In the genomic region with DNA sequence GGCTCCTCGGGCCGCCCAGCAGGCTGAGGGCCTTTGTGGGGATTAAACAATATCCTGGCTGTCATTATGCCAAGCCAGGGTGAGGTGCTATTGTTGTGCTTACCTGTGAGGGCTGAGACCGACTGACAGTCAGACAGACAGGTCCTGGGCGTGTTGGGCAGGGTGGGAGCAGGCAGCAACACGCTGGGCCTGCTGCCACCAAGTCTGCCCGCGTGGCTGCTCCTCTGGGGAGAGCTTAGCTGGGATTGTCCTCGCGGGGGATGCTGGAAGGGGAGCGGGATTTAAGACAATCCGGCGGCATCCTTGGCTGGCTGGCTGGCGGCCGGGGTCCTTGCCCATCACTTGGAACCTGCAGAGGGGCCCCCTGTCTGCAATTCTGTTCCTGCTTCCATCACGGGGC, we compare ENCODE assay signal across 26 cellular contexts.
"Had no signal": no experiment of that assay in that cellular context is flagged by ENCODE, and none has a peak within 500 bp of the region (broad histone marks: within the 10 kb centered on the region; RNA-seq: fewer than 3 reads in every experiment).

No MANE protein-coding gene starts in this region.

- ATAC-seq: activated CD8-positive, alpha-beta memory T cell treated with anti-CD3 and anti-CD28 coated beads, Interleukin-2, amount 10 ng/mL, durations not matched to agents 7 days and 5 days; body of pancreas; gastroesophageal sphincter; left colon; right cardiac atrium had no signal

- H2AFZ ChIP-seq: parathyroid adenoma had no signal

- H3K4me1 ChIP-seq: body of pancreas, parathyroid adenoma had no signal

- H3K79me2 ChIP-seq: parathyroid adenoma had no signal

- H3K36me3 ChIP-seq: gastroesophageal sphincter, suprapubic skin, transverse colon, vagina had no signal

- H3K9me3 ChIP-seq: body of pancreas, esophagus muscularis mucosa, gastroesophageal sphincter, stomach, suprapubic skin, transverse colon, vagina had no signal

- H3K4me3 Mint-ChIP-seq: activated CD4-positive, alpha-beta memory T cell treated with anti-CD3 and anti-CD28 coated beads for 36 hours; activated CD8-positive, alpha-beta memory T cell treated with anti-CD3 and anti-CD28 coated beads, Interleukin-2, amount 10 ng/mL, durations not matched to agents 7 days and 5 days; dendritic cell treated with granulocyte-macrophage colony-stimulating factor and Interleukin-4, amounts not matched to agents 40 ng/mL and 50 ng/mL, for 4 days; nephron had no signal

- H3K27me3 ChIP-seq: body of pancreas, esophagus muscularis mucosa, stomach, suprapubic skin, transverse colon, vagina had no signal

- H3K27me3 Mint-ChIP-seq: activated CD4-positive, alpha-beta memory T cell treated with anti-CD3 and anti-CD28 coated beads for 36 hours; activated CD8-positive, alpha-beta memory T cell treated with anti-CD3 and anti-CD28 coated beads, Interleukin-2, amount 10 ng/mL, durations not matched to agents 7 days and 5 days had no signal

- H3K27ac ChIP-seq: body of pancreas, parathyroid adenoma, stomach, suprapubic skin, transverse colon, vagina had no signal

- H3K4me3 ChIP-seq: body of pancreas, esophagus muscularis mucosa, gastroesophageal sphincter, stomach, suprapubic skin, transverse colon, vagina had no signal

- DNase-seq: activated CD4-positive, alpha-beta memory T cell treated with anti-CD3 and anti-CD28 coated beads for 36 hours; activated CD4-positive, alpha-beta T cell treated with anti-CD3 and anti-CD28 coated beads for 4 hours; activated CD4-positive, CD25-positive, alpha-beta regulatory T cell; activated CD8-positive, alpha-beta memory T cell treated with anti-CD3 and anti-CD28 coated beads, Interleukin-2, amount 10 ng/mL, durations not matched to agents 7 days and 5 days; activated effector memory CD4-positive, alpha-beta T cell treated with anti-CD3 and anti-CD28 coated beads, Interleukin-2, amount 50 U/mL, for 16 hours; activated naive CD4-positive, alpha-beta T cell treated with anti-CD3 and anti-CD28 coated beads, Interleukin-2, amount 50 U/mL, for 16 hours; activated T-cell treated with anti-CD3 and anti-CD28 coated beads for 4 hours; body of pancreas; caudate nucleus; effector CD8-positive, alpha-beta T cell; head of caudate nucleus; islet precursor cell; left colon; mesenchymal stem cell; nucleus accumbens; stimulated activated CD4-positive, alpha-beta T cell treated with anti-CD3 and anti-CD28 coated beads, Interleukin-4, amount 100 ng/mL, for 4 hours; stomach; transverse colon had no signal

- H3K27ac Mint-ChIP-seq: activated CD4-positive, alpha-beta memory T cell treated with anti-CD3 and anti-CD28 coated beads for 36 hours; activated CD8-positive, alpha-beta memory T cell treated with anti-CD3 and anti-CD28 coated beads, Interleukin-2, amount 10 ng/mL, durations not matched to agents 7 days and 5 days; dendritic cell treated with granulocyte-macrophage colony-stimulating factor and Interleukin-4, amounts not matched to agents 40 ng/mL and 50 ng/mL, for 4 days had no signal

- H3K9me3 Mint-ChIP-seq: activated CD4-positive, alpha-beta memory T cell treated with anti-CD3 and anti-CD28 coated beads for 36 hours; dendritic cell treated with granulocyte-macrophage colony-stimulating factor and Interleukin-4, amounts not matched to agents 40 ng/mL and 50 ng/mL, for 4 days; nephron had no signal

- H3K9ac ChIP-seq: parathyroid adenoma had no signal
